In the genomic region with DNA sequence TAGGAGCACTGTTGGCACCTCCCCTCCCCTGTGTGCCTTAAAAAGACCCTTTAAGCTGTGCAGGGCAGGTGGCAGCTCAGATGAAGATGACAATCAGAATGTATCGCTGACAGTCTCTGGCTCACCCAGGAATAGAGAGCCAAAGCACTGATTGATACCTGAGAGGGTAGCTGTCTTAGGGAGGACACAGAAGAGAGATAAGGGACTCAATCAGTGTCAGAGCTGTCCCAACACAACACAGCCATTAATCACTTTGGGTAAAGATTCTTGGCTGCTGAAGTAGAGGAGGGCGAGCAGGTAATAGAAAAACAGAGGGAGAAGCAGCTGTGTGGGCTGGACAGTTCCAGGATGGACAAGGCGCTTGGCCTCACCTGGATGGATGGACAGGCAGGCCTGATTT, we compare ENCODE assay signal across 25 cellular contexts.
"Had no signal": no experiment of that assay in that cellular context is flagged by ENCODE, and none has a peak within 500 bp of the region (broad histone marks: within the 10 kb centered on the region; RNA-seq: fewer than 3 reads in every experiment).

No MANE protein-coding gene starts in this region.

- H3K4me3 Mint-ChIP-seq: activated CD8-positive, alpha-beta T cell treated with anti-CD3 and anti-CD28 coated beads for 36 hours; activated naive CD4-positive, alpha-beta T cell treated with anti-CD3 and anti-CD28 coated beads for 36 hours; activated naive CD4-positive, alpha-beta T cell treated with anti-CD3 and anti-CD28 coated beads, Interleukin-2, amount 50 U/mL, for 24 hours; activated naive CD8-positive, alpha-beta T cell treated with anti-CD3 and anti-CD28 coated beads, Interleukin-2, amount 10 ng/mL, durations not matched to agents 7 days and 5 days; activated T-cell treated with anti-CD3 and anti-CD28 coated beads, Interleukin-2, amount 50 U/mL, for 4 hours; brain; WTC11 had no signal

- DNase-seq: activated CD4-positive, alpha-beta T cell treated with anti-CD3 and anti-CD28 coated beads for 1 hour; activated CD4-positive, alpha-beta T cell treated with anti-CD3 and anti-CD28 coated beads for 4 hours; activated CD4-positive, alpha-beta T cell treated with anti-CD3 and anti-CD28 coated beads, Interleukin-2, amount 50 U/mL, for 1 hour; activated CD4-positive, alpha-beta T cell treated with anti-CD3 and anti-CD28 coated beads, Interleukin-2, amount 50 U/mL, for 48 hours; activated CD8-positive, alpha-beta memory T cell treated with anti-CD3 and anti-CD28 coated beads for 24 hours; activated CD8-positive, alpha-beta T cell treated with anti-CD3 and anti-CD28 coated beads for 36 hours; activated effector memory CD4-positive, alpha-beta T cell treated with anti-CD3 and anti-CD28 coated beads, Interleukin-2, amount 50 U/mL, for 16 hours; activated naive CD4-positive, alpha-beta T cell treated with anti-CD3 and anti-CD28 coated beads for 36 hours; activated naive CD8-positive, alpha-beta T cell treated with anti-CD3 and anti-CD28 coated beads, Interleukin-2, amount 10 ng/mL, durations not matched to agents 7 days and 5 days; activated T-cell treated with anti-CD3 and anti-CD28 coated beads, Interleukin-2, amount 50 U/mL, for 4 hours; central memory CD4-positive, alpha-beta T cell; cerebellar nuclear complex; colonic mucosa; effector CD8-positive, alpha-beta T cell; foreskin fibroblast; head of caudate nucleus; T-helper 2 cell had no signal

- H3K9me3 Mint-ChIP-seq: activated CD8-positive, alpha-beta T cell treated with anti-CD3 and anti-CD28 coated beads for 36 hours; activated naive CD4-positive, alpha-beta T cell treated with anti-CD3 and anti-CD28 coated beads for 36 hours; activated naive CD4-positive, alpha-beta T cell treated with anti-CD3 and anti-CD28 coated beads, Interleukin-2, amount 50 U/mL, for 24 hours; activated naive CD8-positive, alpha-beta T cell treated with anti-CD3 and anti-CD28 coated beads, Interleukin-2, amount 10 ng/mL, durations not matched to agents 7 days and 5 days; activated T-cell treated with anti-CD3 and anti-CD28 coated beads, Interleukin-2, amount 50 U/mL, for 4 hours; activated T-helper 2 cell treated with anti-CD3 and anti-CD28 coated beads, Interferon-gamma antibody, Interleukin-2, Interleukin-4, amounts not matched to agents 10 μg/mL and 5 μg/mL and 100 μg/mL, durations not matched to agents 14 hours and 24 hours and 36 hours; brain; WTC11 had no signal

- ATAC-seq: activated CD8-positive, alpha-beta T cell treated with anti-CD3 and anti-CD28 coated beads for 36 hours; activated T-cell treated with anti-CD3 and anti-CD28 coated beads, Interleukin-2, amount 50 U/mL, for 4 hours; WTC11 had no signal

- H3K4me1 Mint-ChIP-seq: activated naive CD4-positive, alpha-beta T cell treated with anti-CD3 and anti-CD28 coated beads, Interleukin-2, amount 50 U/mL, for 24 hours; activated naive CD8-positive, alpha-beta T cell treated with anti-CD3 and anti-CD28 coated beads, Interleukin-2, amount 10 ng/mL, durations not matched to agents 7 days and 5 days had no signal

- H3K27me3 ChIP-seq: ascending aorta, breast epithelium, cardiac muscle cell, colonic mucosa had no signal

- H3K27ac ChIP-seq: ascending aorta, breast epithelium, cardiac muscle cell, colonic mucosa, epithelial cell of prostate had no signal

- H3K4me1 ChIP-seq: ascending aorta, breast epithelium, colonic mucosa had no signal

- H3K36me3 ChIP-seq: ascending aorta, breast epithelium, cardiac muscle cell, colonic mucosa had no signal

- H3K27me3 Mint-ChIP-seq: activated CD8-positive, alpha-beta T cell treated with anti-CD3 and anti-CD28 coated beads for 36 hours had no signal

- H3K4me3 ChIP-seq: ascending aorta, breast epithelium, cardiac muscle cell, colonic mucosa had no signal

- H3K36me3 Mint-ChIP-seq: activated naive CD4-positive, alpha-beta T cell treated with anti-CD3 and anti-CD28 coated beads, Interleukin-2, amount 50 U/mL, for 24 hours; activated naive CD8-positive, alpha-beta T cell treated with anti-CD3 and anti-CD28 coated beads, Interleukin-2, amount 10 ng/mL, durations not matched to agents 7 days and 5 days; brain; WTC11 had no signal

- H3K9me3 ChIP-seq: ascending aorta, breast epithelium, colonic mucosa had no signal

- H3K27ac Mint-ChIP-seq: activated CD8-positive, alpha-beta T cell treated with anti-CD3 and anti-CD28 coated beads for 36 hours; activated naive CD4-positive, alpha-beta T cell treated with anti-CD3 and anti-CD28 coated beads for 36 hours; activated naive CD4-positive, alpha-beta T cell treated with anti-CD3 and anti-CD28 coated beads, Interleukin-2, amount 50 U/mL, for 24 hours; activated naive CD8-positive, alpha-beta T cell treated with anti-CD3 and anti-CD28 coated beads, Interleukin-2, amount 10 ng/mL, durations not matched to agents 7 days and 5 days; activated T-helper 2 cell treated with anti-CD3 and anti-CD28 coated beads, Interferon-gamma antibody, Interleukin-2, Interleukin-4, amounts not matched to agents 10 μg/mL and 5 μg/mL and 100 μg/mL, durations not matched to agents 14 hours and 24 hours and 36 hours; WTC11 had no signal
